Comparison of ENCODE assay signal across 8 cellular contexts in genomic region chr21:43718872-43719747, GRCh38. TPM values are rescaled to one million over a fixed set of nuclear protein-coding genes. Genes with fewer than 3 reads are reported as not detected.
DNase-seq lines count a peak whose midpoint lies in the region; TF ChIP-seq lines count a peak whose summit lies in the region.

Gene PDXK (plus strand): TSS chr21:43719129. CDS start chr21:43719295, 166 bp downstream.

- peaks cover 27% of the 10 kb centered on the region for H3K4me1 Mint-ChIP-seq in T-helper 1 cell treated with Interleukin-12 subunit alpha and Interleukin-12 subunit beta and Interleukin-4 antibody, amounts not matched to agents 30 μg/mL and 1 μg/mL, for 36 hours (ENCODE audit: low read depth)

- H3K36me3 ChIP-seq in HEK293 (ENCODE audit: control insufficient read depth in 2 of 2, insufficient read depth in 1 of 2, low read length in 2 of 2) (peaks cover 0 to 15% of the 10 kb centered on the region in 2 experiments; a peak in 2 of 3 replicates), right atrium auricular region (peaks cover 3% of the 10 kb centered on the region), urinary bladder (ENCODE audit: insufficient read depth) (peaks cover 1% of the 10 kb centered on the region)

- peaks cover 15% of the 10 kb centered on the region for H3K27me3 Mint-ChIP-seq in T-helper 1 cell treated with Interleukin-12 subunit alpha and Interleukin-12 subunit beta and Interleukin-4 antibody, amounts not matched to agents 30 μg/mL and 1 μg/mL, for 36 hours (ENCODE audit: low read depth)

- TF ChIP-seq CTCF in GM12865 (IDR thresholded peaks at IDR 0.05; ENCODE audit: insufficient read depth, low read depth, low read length, missing control alignments) (peak; percentile 6), HEK293 (tag by site-specific recombination; IDR thresholded peaks at IDR 0.05) (peak; percentile 80), right atrium auricular region (IDR thresholded peaks at IDR 0.05) (peak in 1 of 2 donors; percentile 25)

- peak within 1 kb of the TSS; percentile 82 for H3K27ac Mint-ChIP-seq in T-helper 1 cell treated with Interleukin-12 subunit alpha and Interleukin-12 subunit beta and Interleukin-4 antibody, amounts not matched to agents 30 μg/mL and 1 μg/mL, for 36 hours

- H3K4me1 ChIP-seq in HEK293 (ENCODE audit: control insufficient read depth, insufficient read depth, low read length) (peaks cover 6% of the 10 kb centered on the region), right atrium auricular region (peaks cover 0 to 35% of the 10 kb centered on the region in 2 donors), urinary bladder (ENCODE audit: insufficient read depth) (peaks cover 1% of the 10 kb centered on the region)

- POLR2A ChIA-PET in HEK293 (lab: Yijun Ruan, JAX): interaction anchor here (0.8 to 2.0 kb wide), 3 partner anchors 10 to 22 kb away, joined by 3 to 25 read pairs (median 5); no protein-coding TSS in a partner anchor

- H3K36me3 Mint-ChIP-seq in T-helper 1 cell treated with Interleukin-12 subunit alpha and Interleukin-12 subunit beta and Interleukin-4 antibody, amounts not matched to agents 30 μg/mL and 1 μg/mL, for 36 hours (ENCODE audit: low read depth): peaks cover 7% of the 10 kb centered on the region

- no peaks in the 10 kb centered on the region for H3K9me3 Mint-ChIP-seq in T-helper 1 cell treated with Interleukin-12 subunit alpha and Interleukin-12 subunit beta and Interleukin-4 antibody, amounts not matched to agents 30 μg/mL and 1 μg/mL, for 36 hours

- H3K27ac ChIP-seq in HEK293 (ENCODE audit: extremely low read depth, low read depth, low read length): peak within 1 kb of the TSS; percentile 78; the same call in 1 of the 2 replicates
- peak within 1 kb of the TSS; percentile 88 to 90 for H3K27ac ChIP-seq in right atrium auricular region
- H3K27ac ChIP-seq in urinary bladder (ENCODE audit: low read depth): peak within 1 kb of the TSS; percentile 78

- H3K27me3 ChIP-seq in right atrium auricular region: no peaks in the 10 kb centered on the region

- CTCF ChIA-PET in HEK293 (lab: Yijun Ruan, JAX): interaction anchor here (0.6 to 0.8 kb wide), 2 partner anchors 55 to 254 kb away, joined by 3 read pairs; no protein-coding TSS in a partner anchor

- WGBS in urinary bladder: under 1% methylated on average over 117 of the region's 117 CpGs

- H3K4me3 Mint-ChIP-seq in T-helper 1 cell treated with Interleukin-12 subunit alpha and Interleukin-12 subunit beta and Interleukin-4 antibody, amounts not matched to agents 30 μg/mL and 1 μg/mL, for 36 hours: peak within 1 kb of the TSS; percentile 85

- DNase-seq in GM12865 (ENCODE audit: low read depth) (peak; percentile 94), MV-4-11 (lab: John Stamatoyannopoulos, UW) (peak; percentile 82), amygdala (lab: John Stamatoyannopoulos, UW) (peak in 51 of 56 donors; percentile 20 to 88 (median 72)), right atrium auricular region (ENCODE audit: low spot score) (peak; percentile 83), pulmonary artery endothelial cell (ENCODE audit: low read depth, low spot score) (no peak)

- H3K9me3 ChIP-seq in HEK293 (ENCODE audit: control insufficient read depth, insufficient read depth, low read depth, low read length): no peaks in the 10 kb centered on the region
- no peaks in the 10 kb centered on the region for H3K9me3 ChIP-seq in right atrium auricular region

- peak within 1 kb of the TSS; percentile 86 for H3K4me3 ChIP-seq in GM12865 (ENCODE audit: low read depth, low read length)
- peak within 1 kb of the TSS; percentile 87 for H3K4me3 ChIP-seq in HEK293 (ENCODE audit: low read depth, low read length)
- peak within 1 kb of the TSS; percentile 84 to 94 for H3K4me3 ChIP-seq in right atrium auricular region
- H3K4me3 ChIP-seq in urinary bladder (ENCODE audit: low read depth, low read length): peak within 1 kb of the TSS; percentile 85

TF ChIP-seq in HEK293, 187 proteins besides CTCF, POLR2A, EP300 and RAD21 (continues in another document):
- peak; percentile 90 for TF ChIP-seq EGR2 (tag by site-specific recombination; IDR thresholded peaks at IDR 0.05; ENCODE audit: low read depth)
- TF ChIP-seq ZNF23 (tag by site-specific recombination; IDR thresholded peaks at IDR 0.05; ENCODE audit: borderline replicate concordance): no peak
- no peak for TF ChIP-seq ZNF416 (tag by site-specific recombination; IDR thresholded peaks at IDR 0.05)
- peak; percentile 62; the same call in 1 of the 2 replicates for TF ChIP-seq KLF16 (tag by site-specific recombination; IDR thresholded peaks at IDR 0.05)
- TF ChIP-seq, protein P1, sequence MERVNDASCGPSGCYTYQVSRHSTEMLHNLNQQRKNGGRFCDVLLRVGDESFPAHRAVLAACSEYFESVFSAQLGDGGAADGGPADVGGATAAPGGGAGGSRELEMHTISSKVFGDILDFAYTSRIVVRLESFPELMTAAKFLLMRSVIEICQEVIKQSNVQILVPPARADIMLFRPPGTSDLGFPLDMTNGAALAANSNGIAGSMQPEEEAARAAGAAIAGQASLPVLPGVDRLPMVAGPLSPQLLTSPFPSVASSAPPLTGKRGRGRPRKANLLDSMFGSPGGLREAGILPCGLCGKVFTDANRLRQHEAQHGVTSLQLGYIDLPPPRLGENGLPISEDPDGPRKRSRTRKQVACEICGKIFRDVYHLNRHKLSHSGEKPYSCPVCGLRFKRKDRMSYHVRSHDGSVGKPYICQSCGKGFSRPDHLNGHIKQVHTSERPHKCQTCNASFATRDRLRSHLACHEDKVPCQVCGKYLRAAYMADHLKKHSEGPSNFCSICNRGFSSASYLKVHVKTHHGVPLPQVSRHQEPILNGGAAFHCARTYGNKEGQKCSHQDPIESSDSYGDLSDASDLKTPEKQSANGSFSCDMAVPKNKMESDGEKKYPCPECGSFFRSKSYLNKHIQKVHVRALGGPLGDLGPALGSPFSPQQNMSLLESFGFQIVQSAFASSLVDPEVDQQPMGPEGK (tag by site-specific recombination; IDR thresholded peaks at IDR 0.05): peak; percentile 47
- TF ChIP-seq, protein P2, sequence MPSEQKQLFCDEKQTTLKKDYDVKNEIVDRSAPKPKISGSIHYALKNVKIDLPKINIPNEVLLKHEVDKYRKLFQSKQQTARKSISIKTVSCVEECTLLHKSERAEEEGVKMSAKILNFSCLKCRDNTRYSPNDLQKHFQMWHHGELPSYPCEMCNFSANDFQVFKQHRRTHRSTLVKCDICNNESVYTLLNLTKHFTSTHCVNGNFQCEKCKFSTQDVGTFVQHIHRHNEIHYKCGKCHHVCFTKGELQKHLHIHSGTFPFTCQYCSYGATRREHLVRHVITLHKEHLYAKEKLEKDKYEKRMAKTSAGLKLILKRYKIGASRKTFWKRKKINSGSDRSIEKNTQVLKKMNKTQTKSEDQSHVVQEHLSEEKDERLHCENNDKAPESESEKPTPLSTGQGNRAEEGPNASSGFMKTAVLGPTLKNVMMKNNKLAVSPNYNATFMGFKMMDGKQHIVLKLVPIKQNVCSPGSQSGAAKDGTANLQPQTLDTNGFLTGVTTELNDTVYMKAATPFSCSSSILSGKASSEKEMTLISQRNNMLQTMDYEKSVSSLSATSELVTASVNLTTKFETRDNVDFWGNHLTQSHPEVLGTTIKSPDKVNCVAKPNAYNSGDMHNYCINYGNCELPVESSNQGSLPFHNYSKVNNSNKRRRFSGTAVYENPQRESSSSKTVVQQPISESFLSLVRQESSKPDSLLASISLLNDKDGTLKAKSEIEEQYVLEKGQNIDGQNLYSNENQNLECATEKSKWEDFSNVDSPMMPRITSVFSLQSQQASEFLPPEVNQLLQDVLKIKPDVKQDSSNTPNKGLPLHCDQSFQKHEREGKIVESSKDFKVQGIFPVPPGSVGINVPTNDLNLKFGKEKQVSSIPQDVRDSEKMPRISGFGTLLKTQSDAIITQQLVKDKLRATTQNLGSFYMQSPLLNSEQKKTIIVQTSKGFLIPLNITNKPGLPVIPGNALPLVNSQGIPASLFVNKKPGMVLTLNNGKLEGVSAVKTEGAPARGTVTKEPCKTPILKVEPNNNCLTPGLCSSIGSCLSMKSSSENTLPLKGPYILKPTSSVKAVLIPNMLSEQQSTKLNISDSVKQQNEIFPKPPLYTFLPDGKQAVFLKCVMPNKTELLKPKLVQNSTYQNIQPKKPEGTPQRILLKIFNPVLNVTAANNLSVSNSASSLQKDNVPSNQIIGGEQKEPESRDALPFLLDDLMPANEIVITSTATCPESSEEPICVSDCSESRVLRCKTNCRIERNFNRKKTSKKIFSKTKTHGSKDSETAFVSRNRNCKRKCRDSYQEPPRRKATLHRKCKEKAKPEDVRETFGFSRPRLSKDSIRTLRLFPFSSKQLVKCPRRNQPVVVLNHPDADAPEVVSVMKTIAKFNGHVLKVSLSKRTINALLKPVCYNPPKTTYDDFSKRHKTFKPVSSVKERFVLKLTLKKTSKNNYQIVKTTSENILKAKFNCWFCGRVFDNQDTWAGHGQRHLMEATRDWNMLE (tag by site-specific recombination; conservative IDR thresholded peaks at IDR 0.05; ENCODE audit: low read depth): no peak
- peak; percentile 26; the same call in 1 of the 2 replicates for TF ChIP-seq KLF1 (tag by site-specific recombination; IDR thresholded peaks at IDR 0.05)
- no peak for TF ChIP-seq ZNF138 (tag by site-specific recombination; IDR thresholded peaks at IDR 0.05; ENCODE audit: borderline replicate concordance)
- 0 out of 2 replicates have a peak, but pooled peaks have one; percentile 16 for TF ChIP-seq ZNF785 (tag by site-specific recombination; IDR thresholded peaks at IDR 0.05)
- TF ChIP-seq ZNF391 (tag by site-specific recombination; IDR thresholded peaks at IDR 0.05; ENCODE audit: borderline replicate concordance, low read depth): peak; percentile 56; the same call in 1 of the 2 replicates
- TF ChIP-seq, protein P3, sequence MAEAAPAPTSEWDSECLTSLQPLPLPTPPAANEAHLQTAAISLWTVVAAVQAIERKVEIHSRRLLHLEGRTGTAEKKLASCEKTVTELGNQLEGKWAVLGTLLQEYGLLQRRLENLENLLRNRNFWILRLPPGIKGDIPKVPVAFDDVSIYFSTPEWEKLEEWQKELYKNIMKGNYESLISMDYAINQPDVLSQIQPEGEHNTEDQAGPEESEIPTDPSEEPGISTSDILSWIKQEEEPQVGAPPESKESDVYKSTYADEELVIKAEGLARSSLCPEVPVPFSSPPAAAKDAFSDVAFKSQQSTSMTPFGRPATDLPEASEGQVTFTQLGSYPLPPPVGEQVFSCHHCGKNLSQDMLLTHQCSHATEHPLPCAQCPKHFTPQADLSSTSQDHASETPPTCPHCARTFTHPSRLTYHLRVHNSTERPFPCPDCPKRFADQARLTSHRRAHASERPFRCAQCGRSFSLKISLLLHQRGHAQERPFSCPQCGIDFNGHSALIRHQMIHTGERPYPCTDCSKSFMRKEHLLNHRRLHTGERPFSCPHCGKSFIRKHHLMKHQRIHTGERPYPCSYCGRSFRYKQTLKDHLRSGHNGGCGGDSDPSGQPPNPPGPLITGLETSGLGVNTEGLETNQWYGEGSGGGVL (tag by site-specific recombination; IDR thresholded peaks at IDR 0.05): peak; percentile 62
- no peak for TF ChIP-seq ZBTB48 (tag by site-specific recombination; IDR thresholded peaks at IDR 0.05)

RNA-seq across cellular contexts. Expression of gene PDXK, which starts in this region (rescaled TPM):
- total RNA-seq in right atrium auricular region (10 to 100 TPM; 29.1 to 45.7 TPM), pulmonary artery endothelial cell (99.8 and 121 TPM in 2 replicates), urinary bladder (30.8 TPM)
- polyA plus RNA-seq in urinary bladder: 34.1 TPM
